In genomic region chrX:32408389-32408788, GRCh38 we compare ENCODE assay signal across 11 cellular contexts.
DNase-seq lines count a peak whose midpoint lies in the region; ATAC-seq and TF ChIP-seq lines count a peak whose summit lies in the region.
"Had no signal": no experiment of that assay in that cellular context is flagged by ENCODE, and none has a peak within 500 bp of the region (broad histone marks: within the 10 kb centered on the region; RNA-seq: fewer than 3 reads in every experiment).

No MANE protein-coding gene starts in this region.

- H3K4me1 ChIP-seq in SJCRH30 = no peaks in the 10 kb centered on the region
- H3K4me1 ChIP-seq: Peyer's patch had no signal

- H3K27ac ChIP-seq in SJCRH30 = no peak overlapping the region
- H3K27ac ChIP-seq: Peyer's patch had no signal

- H3K4me3 Mint-ChIP-seq in mesothelial cell of epicardium = no peak overlapping the region

- H3K4me3 ChIP-seq in SJCRH30 = no peak overlapping the region
- H3K4me3 ChIP-seq: Peyer's patch had no signal

- H3K36me3 ChIP-seq in SJCRH30 = no peaks in the 10 kb centered on the region
- H3K36me3 ChIP-seq: Peyer's patch had no signal

- in situ Hi-C loops in GM13977 (cut with MboI; ENCODE audit: low pct_unique_long_range_greater_than_20kb, low sequenced_read_pairs, unreplicated experiment) = no loop called here

- TF ChIP-seq CTCF in GM13977 (IDR thresholded peaks at IDR 0.05; ENCODE audit: extremely low read depth, insufficient read depth, missing control alignments) (peak; percentile 64), mesothelial cell of epicardium (IDR thresholded peaks at IDR 0.05; ENCODE audit: unreplicated experiment) (no peak)

- H3K4me1 Mint-ChIP-seq in mesothelial cell of epicardium = no peaks in the 10 kb centered on the region

- ATAC-seq in HG02623 (IDR thresholded peaks at IDR 0.05; ENCODE audit: unreplicated experiment) = peak; percentile 72
- ATAC-seq: HCT116 had no signal

- H3K9me3 Mint-ChIP-seq in mesothelial cell of epicardium = peaks cover 13% of the 10 kb centered on the region

- H3K9me3 ChIP-seq in SJCRH30 (replicated peaks) = no peaks in the 10 kb centered on the region
- H3K9me3 ChIP-seq: Peyer's patch had no signal

- no peaks in the 10 kb centered on the region for H3K27me3 Mint-ChIP-seq in mesothelial cell of epicardium (ENCODE audit: low read depth)

- no peak overlapping the region for H3K27ac Mint-ChIP-seq in mesothelial cell of epicardium

- H3K36me3 Mint-ChIP-seq in mesothelial cell of epicardium = peaks cover 19% of the 10 kb centered on the region

- DNase-seq in GM13977 (ENCODE audit: low spot score) = peak; percentile 4
- DNase-seq in SJCRH30 = peak; percentile 2 to 25
- peak; percentile 2 for DNase-seq in medulla oblongata (ENCODE audit: extremely low spot score)
- DNase-seq in NCI-H1105 treated with DMSO at 0.1 percent for 48 hours (lab: John Stamatoyannopoulos, UW) = no peak
- no peak for DNase-seq in NCI-H524 treated with DMSO at 0.1 percent for 48 hours (lab: John Stamatoyannopoulos, UW)
- DNase-seq in NCI-H1105 (lab: John Stamatoyannopoulos, UW) = no peak
- no peak for DNase-seq in mesothelial cell of epicardium (ENCODE audit: low spot score in 2 of 2, unreplicated experiment in 2 of 2)
- DNase-seq: kidney, Peyer's patch had no signal

- no peaks in the 10 kb centered on the region for H3K27me3 ChIP-seq in SJCRH30
- H3K27me3 ChIP-seq: Peyer's patch had no signal

Comparison
In these comparisons a context has a peak if more than half of its experiments do, and no peak if none do; other contexts are left out.
1. DNase-seq: peak in GM13977 (single experiment), SJCRH30 (2 of 2) and medulla oblongata (single experiment); none in NCI-H1105 treated with DMSO at 0.1 percent for 48 hours (single experiment), NCI-H524 treated with DMSO at 0.1 percent for 48 hours (single experiment), NCI-H1105 (single experiment) and mesothelial cell of epicardium (0 of 2).